In genomic region chr5:116068028-116068632, GRCh38 we compare ENCODE assay signal across 8 cellular contexts. TPM values are rescaled to one million over a fixed set of nuclear protein-coding genes. Genes with fewer than 3 reads are reported as not detected.
A peak's percentile ranks its signal among the peaks of the same experiment; 100 is the strongest.
DNase-seq lines count a peak whose midpoint lies in the region; ATAC-seq and TF ChIP-seq lines count a peak whose summit lies in the region.

No MANE protein-coding gene starts in this region.

- 26% methylated on average over 4 of the region's 4 CpGs for WGBS in hepatocyte (ENCODE audit: low lambda C conversion rate, missing lambda C conversion rate)

- no peaks in the 10 kb centered on the region for H3K4me1 ChIP-seq in hepatocyte (ENCODE audit: insufficient read depth)

- no peaks in the 10 kb centered on the region for H3K9me2 ChIP-seq in hepatocyte (replicated peaks; ENCODE audit: insufficient read depth)

- no peak overlapping the region for H3K4me2 ChIP-seq in hepatocyte

- H3K79me2 ChIP-seq in hepatocyte, result no peaks in the 10 kb centered on the region

- no peaks in the 10 kb centered on the region for H3K36me3 ChIP-seq in hepatocyte (replicated peaks; ENCODE audit: insufficient read depth, low read depth)

- no peaks in the 10 kb centered on the region for H3K9me3 ChIP-seq in hepatocyte (ENCODE audit: low read depth)

- no peak overlapping the region for H3K27ac ChIP-seq in hepatocyte

- H3K27me3 ChIP-seq in hepatocyte, result peaks cover 6% of the 10 kb centered on the region

- DNase-seq in NK-92 treated with Interleukin-12 subunit alpha and Interleukin-12 subunit beta, amount 100 ng/mL, for 24 hours (lab: John Stamatoyannopoulos, UW), result peak; percentile 6
- DNase-seq in NK-92 (lab: John Stamatoyannopoulos, UW; ENCODE audit: unreplicated experiment), result no peak
- peak; percentile 26 for DNase-seq in NCI-H146 (lab: John Stamatoyannopoulos, UW)
- peak; percentile 13 for DNase-seq in activated gamma-delta T cell treated with anti-CD3 and anti-CD28 coated beads, Interleukin-2, amount 50 U/mL, for 16 hours (ENCODE audit: low read depth)
- peak; percentile 82 for DNase-seq in hepatocyte (ENCODE audit: low spot score)
- DNase-seq in stimulated activated CD8-positive, alpha-beta memory T cell treated with anti-CD3 and anti-CD28 coated beads, Interleukin-15, amount 100 ng/mL, for 1 hour (ENCODE audit: low read depth), result peak; percentile 10

- peak; percentile 55 for ATAC-seq in GM21447 (IDR thresholded peaks at IDR 0.05; ENCODE audit: unreplicated experiment)
- no peak for ATAC-seq in GM18520 (IDR thresholded peaks at IDR 0.05; ENCODE audit: unreplicated experiment)

- H3K4me3 ChIP-seq in hepatocyte, result no peak overlapping the region

- no peaks in the 10 kb centered on the region for H4K20me1 ChIP-seq in hepatocyte (ENCODE audit: insufficient read depth, poor library complexity, severe bottlenecking)

- peak; percentile 84 for TF ChIP-seq CTCF in hepatocyte (IDR thresholded peaks at IDR 0.05; ENCODE audit: poor library complexity)

- peak overlapping the region; percentile 2 for H2AFZ ChIP-seq in hepatocyte

RNA-seq across cellular contexts. Expression of gene COMMD10, which starts 16.7 kb away (rescaled TPM):
- total RNA-seq in hepatocyte, result 52.2 and 62.6 TPM in 2 replicates
- polyA plus RNA-seq in hepatocyte, result 37.6 and 37.7 TPM in 2 replicates

RNA-seq across cellular contexts. Expression of gene ARL14EPL, which starts 35.9 kb away (rescaled TPM):
- 0.07 TPM in 1 of 2 replicates, not detected in the other for total RNA-seq in hepatocyte
- polyA plus RNA-seq in hepatocyte, result not detected in 2 replicates
